30 cellular contexts compared by ENCODE assay signal in genomic region chr7:241513-241912, GRCh38. TPM values are rescaled to one million over a fixed set of nuclear protein-coding genes. Genes with fewer than 3 reads are reported as not detected.
"Had no signal": no experiment of that assay in that cellular context is flagged by ENCODE, and none has a peak within 500 bp of the region (broad histone marks: within the 10 kb centered on the region; RNA-seq: fewer than 3 reads in every experiment).

No MANE protein-coding gene starts in this region.

- H3K4me3 ChIP-seq: dorsolateral prefrontal cortex, heart right ventricle, psoas muscle, spleen, testis, tibial nerve had no signal

- H3K27ac ChIP-seq: parathyroid adenoma, psoas muscle, spleen, testis, tibial nerve had no signal

- H3K9ac ChIP-seq: parathyroid adenoma had no signal

- DNase-seq: cortex of kidney; dorsolateral prefrontal cortex; effector CD8-positive, alpha-beta T cell; heart right ventricle; hypothalamus; naive thymus-derived CD4-positive, alpha-beta T cell; psoas muscle; retina; spleen; stimulated activated CD4-positive, alpha-beta T cell treated with anti-CD3 and anti-CD28 coated beads, Interleukin-4, amount 100 ng/mL, for 4 hours; stimulated activated naive B cell treated with anti-CD40 and anti-IgM and Interleukin-4, amounts not matched to agents 10 μg/mL and 1 μg/mL and 100 μg/mL, for 72 hours; stimulated activated naive CD8-positive, alpha-beta T cell treated with anti-CD3 and anti-CD28 coated beads, Interleukin-15, amount 100 ng/mL, for 72 hours; testis had no signal

- H3K4me3 Mint-ChIP-seq: naive thymus-derived CD4-positive, alpha-beta T cell; stimulated activated naive B cell treated with anti-CD40 and anti-IgM and Interleukin-4, amounts not matched to agents 10 μg/mL and 1 μg/mL and 100 μg/mL, for 72 hours; stimulated activated naive CD8-positive, alpha-beta T cell treated with anti-CD3 and anti-CD28 coated beads, Interleukin-15, amount 100 ng/mL, for 72 hours had no signal

- H3K27ac Mint-ChIP-seq: stimulated activated naive B cell treated with anti-CD40 and anti-IgM and Interleukin-4, amounts not matched to agents 10 μg/mL and 1 μg/mL and 100 μg/mL, for 72 hours; stimulated activated naive CD8-positive, alpha-beta T cell treated with anti-CD3 and anti-CD28 coated beads, Interleukin-15, amount 100 ng/mL, for 72 hours had no signal

- FAIRE-seq: frontal cortex, islet of Langerhans had no signal

- H3K27me3 Mint-ChIP-seq: naive thymus-derived CD4-positive, alpha-beta T cell; stimulated activated naive CD8-positive, alpha-beta T cell treated with anti-CD3 and anti-CD28 coated beads, Interleukin-15, amount 100 ng/mL, for 72 hours had no signal

- H3K27me3 ChIP-seq: dorsolateral prefrontal cortex, heart right ventricle, spleen, testis, tibial nerve had no signal

- H2AFZ ChIP-seq: parathyroid adenoma had no signal

- H3K9me3 ChIP-seq: heart right ventricle, psoas muscle, spleen, testis, tibial nerve had no signal

- H3K9me3 Mint-ChIP-seq: stimulated activated naive B cell treated with anti-CD40 and anti-IgM and Interleukin-4, amounts not matched to agents 10 μg/mL and 1 μg/mL and 100 μg/mL, for 72 hours; stimulated activated naive CD8-positive, alpha-beta T cell treated with anti-CD3 and anti-CD28 coated beads, Interleukin-15, amount 100 ng/mL, for 72 hours had no signal

- H3K36me3 Mint-ChIP-seq: naive thymus-derived CD4-positive, alpha-beta T cell; stimulated activated naive B cell treated with anti-CD40 and anti-IgM and Interleukin-4, amounts not matched to agents 10 μg/mL and 1 μg/mL and 100 μg/mL, for 72 hours had no signal

- H3K4me1 Mint-ChIP-seq: naive thymus-derived CD4-positive, alpha-beta T cell; stimulated activated naive B cell treated with anti-CD40 and anti-IgM and Interleukin-4, amounts not matched to agents 10 μg/mL and 1 μg/mL and 100 μg/mL, for 72 hours; stimulated activated naive CD8-positive, alpha-beta T cell treated with anti-CD3 and anti-CD28 coated beads, Interleukin-15, amount 100 ng/mL, for 72 hours had no signal

RNA-seq across cellular contexts. Expression of gene FOXL3, which starts 48.5 kb away (rescaled TPM):
- total RNA-seq: fibroblast of lung; frontal cortex; glomerular endothelial cell; heart right ventricle; left lobe of liver; lower leg skin; mammary epithelial cell; mesenteric fat pad; mononuclear cell; naive thymus-derived CD4-positive, alpha-beta T cell; omental fat pad; psoas muscle; sciatic nerve; skeletal muscle tissue; spleen; subcutaneous adipose tissue; tibial nerve; ureter had no signal
- polyA plus RNA-seq: esophagus; fibroblast of lung; heart right ventricle; mammary epithelial cell; naive thymus-derived CD4-positive, alpha-beta T cell; psoas muscle; spleen had no signal

RNA-seq across cellular contexts. Expression of gene FAM20C, which starts 49.1 kb away (rescaled TPM):
- polyA plus RNA-seq: naive thymus-derived CD4-positive, alpha-beta T cell had no signal
